In genomic region chr1:213999732-214000131, GRCh38 we compare ENCODE assay signal across 31 cellular contexts. TPM values are rescaled to one million over a fixed set of nuclear protein-coding genes. Genes with fewer than 3 reads are reported as not detected.
"Had no signal": no experiment of that assay in that cellular context is flagged by ENCODE, and none has a peak within 500 bp of the region (broad histone marks: within the 10 kb centered on the region; RNA-seq: fewer than 3 reads in every experiment).

No MANE protein-coding gene starts in this region.

- H3K27me3 ChIP-seq: body of pancreas, heart left ventricle had no signal

- DNase-seq: activated B cell treated with CpG ODN at 0.5 μM for 24 hours; activated CD4-positive, alpha-beta T cell treated with anti-CD3 and anti-CD28 coated beads for 48 hours; activated CD4-positive, alpha-beta T cell treated with anti-CD3 and anti-CD28 coated beads, Interleukin-2, amount 50 U/mL, for 1 hour; activated CD4-positive, alpha-beta T cell treated with anti-CD3 and anti-CD28 coated beads, Interleukin-2, amount 50 U/mL, for 48 hours; activated CD8-positive, alpha-beta memory T cell treated with anti-CD3 and anti-CD28 coated beads for 24 hours; activated CD8-positive, alpha-beta T cell treated with anti-CD3 and anti-CD28 coated beads for 36 hours; activated effector memory CD4-positive, alpha-beta T cell treated with Interleukin-2 at 50 U/mL for 16 hours; activated gamma-delta T cell treated with Interleukin-2 at 50 U/mL for 16 hours; activated naive CD4-positive, alpha-beta T cell treated with anti-CD3 and anti-CD28 coated beads, Interleukin-2, amount 50 U/mL, for 16 hours; activated naive CD4-positive, alpha-beta T cell treated with Interleukin-2 at 50 U/mL for 16 hours; activated T-cell treated with anti-CD3 and anti-CD28 coated beads, Interleukin-2, amount 50 U/mL, for 4 hours; amniotic stem cell; aorta; body of pancreas; caudate nucleus; cortex of kidney; dermis blood vessel endothelial cell; effector CD8-positive, alpha-beta T cell; foreskin fibroblast; heart left ventricle; T-helper 1 cell; T-helper 17 cell; T1000; WERI-Rb-1 had no signal

- ATAC-seq: activated CD4-positive, CD25-positive, alpha-beta regulatory T cell treated with anti-CD3 and anti-CD28 coated beads, Interleukin-2, amount 50 U/mL, for 24 hours; activated CD8-positive, alpha-beta T cell treated with anti-CD3 and anti-CD28 coated beads for 36 hours; activated T-cell treated with anti-CD3 and anti-CD28 coated beads, Interleukin-2, amount 50 U/mL, for 4 hours; activated T-helper 17 cell treated with anti-CD3 and anti-CD28 coated beads, Interleukin-2, amount 50 U/mL, for 72 hours; body of pancreas; heart left ventricle; T-helper 17 cell had no signal

- H3K9me3 ChIP-seq: body of pancreas, heart left ventricle had no signal

- H3K4me3 ChIP-seq: body of pancreas, heart left ventricle had no signal

- H3K36me3 ChIP-seq: WERI-Rb-1 had no signal

- FAIRE-seq: colon, endometrium, endothelial cell of umbilical vein, frontal cortex had no signal

- H3K27ac ChIP-seq: epithelial cell of prostate, WERI-Rb-1 had no signal

RNA-seq across cellular contexts. Expression of gene PROX1, which starts 12.0 kb away (rescaled TPM):
- total RNA-seq: T-helper 17 cell had no signal
